In genomic region chr1:193048937-193049336, GRCh38 we compare ENCODE assay signal across 1 cellular context.
TF ChIP-seq lines count a peak whose summit lies in the region.

No MANE protein-coding gene starts in this region.

TF ChIP-seq in HCT116, 20 proteins besides CTCF, POLR2A, EP300 and RAD21:
- TF ChIP-seq FOSL1 (IDR thresholded peaks at IDR 0.05; ENCODE audit: low read depth), result 0 out of 2 replicates have a peak, but pooled peaks have one; percentile 19
